18 cellular contexts compared by ENCODE assay signal in genomic region chr7:112036071-112036470, GRCh38.
"Had no signal": no experiment of that assay in that cellular context is flagged by ENCODE, and none has a peak within 500 bp of the region (broad histone marks: within the 10 kb centered on the region; RNA-seq: fewer than 3 reads in every experiment).

No MANE protein-coding gene starts in this region.

- H3K27me3 ChIP-seq: foreskin keratinocyte, suprapubic skin, upper lobe of right lung had no signal

- FAIRE-seq: colon had no signal

- DNase-seq: activated CD4-positive, alpha-beta T cell treated with anti-CD3 and anti-CD28 coated beads, Interleukin-2, amount 50 U/mL, for 48 hours; activated CD4-positive, CD25-positive, alpha-beta regulatory T cell treated with anti-CD3 and anti-CD28 coated beads, Interleukin-2, amount 50 U/mL, for 72 hours; activated effector memory CD4-positive, alpha-beta T cell treated with anti-CD3 and anti-CD28 coated beads, Interleukin-2, amount 50 U/mL, for 16 hours; activated T-cell treated with anti-CD3 and anti-CD28 coated beads, Interleukin-2, amount 50 U/mL, for 4 hours; anterior cingulate cortex; effector memory CD4-positive, alpha-beta T cell; erythroblast; foreskin keratinocyte; head of caudate nucleus; islet precursor cell; stimulated activated CD4-positive, alpha-beta T cell treated with anti-CD3 and anti-CD28 coated beads, Interleukin-2, amount 100 ng/mL, for 48 hours; stimulated activated naive CD8-positive, alpha-beta T cell treated with anti-CD3 and anti-CD28 coated beads, Interleukin-15, Interleukin-2, amounts not matched to agents 100 U/mL and 50 U/mL, for 24 hours; upper lobe of right lung had no signal

- H3K9me3 ChIP-seq: suprapubic skin, upper lobe of right lung had no signal

- H3K27me3 Mint-ChIP-seq: activated naive CD8-positive, alpha-beta T cell had no signal

- H3K27ac ChIP-seq: foreskin keratinocyte, suprapubic skin, upper lobe of right lung had no signal

- ATAC-seq: activated T-cell treated with anti-CD3 and anti-CD28 coated beads, Interleukin-2, amount 50 U/mL, for 4 hours; foreskin keratinocyte; left lobe of liver; stimulated activated naive CD8-positive, alpha-beta T cell treated with anti-CD3 and anti-CD28 coated beads, Interleukin-15, Interleukin-2, amounts not matched to agents 100 U/mL and 50 U/mL, for 24 hours; upper lobe of right lung had no signal

- H3K36me3 ChIP-seq: suprapubic skin, upper lobe of right lung had no signal

- H3K4me3 Mint-ChIP-seq: activated naive CD8-positive, alpha-beta T cell; activated T-cell treated with anti-CD3 and anti-CD28 coated beads, Interleukin-2, amount 50 U/mL, for 4 hours; T-helper 2 cell treated with Interferon-gamma antibody and Interleukin-4, amounts not matched to agents 5 μg/mL and 100 μg/mL, for 36 hours had no signal

- H3K4me1 ChIP-seq: suprapubic skin had no signal

- H3K4me3 ChIP-seq: suprapubic skin, upper lobe of right lung had no signal

- H3K9me3 Mint-ChIP-seq: activated T-cell treated with anti-CD3 and anti-CD28 coated beads, Interleukin-2, amount 50 U/mL, for 4 hours; T-helper 2 cell treated with Interferon-gamma antibody and Interleukin-4, amounts not matched to agents 5 μg/mL and 100 μg/mL, for 36 hours had no signal

- H3K27ac Mint-ChIP-seq: activated naive CD8-positive, alpha-beta T cell; T-helper 2 cell treated with Interferon-gamma antibody and Interleukin-4, amounts not matched to agents 5 μg/mL and 100 μg/mL, for 36 hours had no signal

- H3K36me3 Mint-ChIP-seq: activated naive CD8-positive, alpha-beta T cell had no signal
